20 cellular contexts compared by ENCODE assay signal in the genomic region with DNA sequence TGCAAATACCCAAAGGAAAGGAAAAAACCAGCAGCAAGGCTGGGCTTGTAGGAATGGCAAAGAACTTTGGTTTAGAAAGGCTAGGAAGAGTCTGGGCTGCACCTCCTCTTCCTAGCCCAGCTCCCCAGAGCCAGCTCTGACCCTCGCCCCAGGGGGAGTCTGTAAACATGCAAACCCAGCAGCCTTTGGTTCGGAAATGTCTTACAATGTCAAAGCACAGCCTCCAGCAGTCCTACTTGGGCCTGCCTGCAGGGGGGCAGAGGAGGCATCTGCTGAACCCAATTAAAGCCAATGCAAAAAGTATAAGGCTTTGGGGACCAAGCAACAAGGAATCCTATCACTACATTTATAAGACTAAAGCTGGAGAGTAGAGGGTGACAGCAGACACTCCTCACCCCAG. TPM values are rescaled to one million over a fixed set of nuclear protein-coding genes. Genes with fewer than 3 reads are reported as not detected.
DNase-seq lines count a peak whose midpoint lies in the region; ATAC-seq and TF ChIP-seq lines count a peak whose summit lies in the region.
"Had no signal": no experiment of that assay in that cellular context is flagged by ENCODE, and none has a peak within 500 bp of the region (broad histone marks: within the 10 kb centered on the region; RNA-seq: fewer than 3 reads in every experiment).

No MANE protein-coding gene starts in this region.

- H3F3A ChIP-seq in neural progenitor cell (ENCODE audit: low read depth): peaks cover 22% of the 10 kb centered on the region

- intact Hi-C loops in natural killer cell (cut with micrococcal nuclease): no loop called here

- H3K27ac ChIP-seq in neural progenitor cell: no peak overlapping the region
- H3K27ac ChIP-seq: esophagus squamous epithelium, hepatocyte, vagina had no signal

- no peak overlapping the region for H3K4me2 ChIP-seq in neural progenitor cell
- H3K4me2 ChIP-seq: hepatocyte had no signal

- H3K9me3 Mint-ChIP-seq in natural killer cell: no peaks in the 10 kb centered on the region
- H3K9me3 Mint-ChIP-seq in natural killer cell treated with Interleukin-12 subunit alpha and Interleukin-12 subunit beta and Interleukin-15 and Interleukin-18, amount 100 ng/mL, for 72 hours: no peaks in the 10 kb centered on the region
- H3K9me3 Mint-ChIP-seq in IgD-negative memory B cell: no peaks in the 10 kb centered on the region
- no peaks in the 10 kb centered on the region for H3K9me3 Mint-ChIP-seq in activated naive CD8-positive, alpha-beta T cell treated with anti-CD3 and anti-CD28 coated beads, Interleukin-2, amount 10 ng/mL, durations not matched to agents 7 days and 5 days
- no peaks in the 10 kb centered on the region for H3K9me3 Mint-ChIP-seq in stimulated activated memory B cell treated with anti-CD40 and anti-IgM and Interleukin-4, amounts not matched to agents 10 μg/mL and 1 μg/mL and 100 μg/mL, for 72 hours
- H3K9me3 Mint-ChIP-seq in neural progenitor cell: no peaks in the 10 kb centered on the region

- no peak for ATAC-seq in natural killer cell
- no peak for ATAC-seq in natural killer cell treated with Interleukin-12 subunit alpha and Interleukin-12 subunit beta and Interleukin-15 and Interleukin-18, amount 100 ng/mL, for 72 hours
- no peak for ATAC-seq in activated naive CD8-positive, alpha-beta T cell treated with anti-CD3 and anti-CD28 coated beads, Interleukin-2, amount 10 ng/mL, durations not matched to agents 7 days and 5 days (ENCODE audit: low read depth)
- no peak for ATAC-seq in stimulated activated memory B cell treated with anti-CD40 and anti-IgM and Interleukin-4, amounts not matched to agents 10 μg/mL and 1 μg/mL and 100 μg/mL, for 72 hours
- ATAC-seq: left cardiac atrium had no signal

- H3K36me3 Mint-ChIP-seq in natural killer cell: peaks cover 7% of the 10 kb centered on the region
- peaks cover 22% of the 10 kb centered on the region for H3K36me3 Mint-ChIP-seq in natural killer cell treated with Interleukin-12 subunit alpha and Interleukin-12 subunit beta and Interleukin-15 and Interleukin-18, amount 100 ng/mL, for 72 hours
- H3K36me3 Mint-ChIP-seq in IgD-negative memory B cell: peaks cover 1% of the 10 kb centered on the region
- peaks cover 45% of the 10 kb centered on the region for H3K36me3 Mint-ChIP-seq in activated naive CD8-positive, alpha-beta T cell treated with anti-CD3 and anti-CD28 coated beads, Interleukin-2, amount 10 ng/mL, durations not matched to agents 7 days and 5 days
- H3K36me3 Mint-ChIP-seq in stimulated activated memory B cell treated with anti-CD40 and anti-IgM and Interleukin-4, amounts not matched to agents 10 μg/mL and 1 μg/mL and 100 μg/mL, for 72 hours: peaks cover 64% of the 10 kb centered on the region
- H3K36me3 Mint-ChIP-seq in neural progenitor cell: peaks cover 33% of the 10 kb centered on the region

- peaks cover 7% of the 10 kb centered on the region for H4K20me1 ChIP-seq in neural progenitor cell (ENCODE audit: low read depth)

- POLR2A ChIA-PET in activated naive CD8-positive, alpha-beta T cell treated with anti-CD3 and anti-CD28 coated beads, Interleukin-2, amount 10 ng/mL, durations not matched to agents 7 days and 5 days (lab: Charles Lee): interaction anchor here (5.2 to 7.4 kb wide), 2 partner anchors 8 to 136 kb away, joined by 24 to 83 read pairs; a partner anchor contains a TSS

- H3K27me3 Mint-ChIP-seq in natural killer cell (ENCODE audit: low read depth in 2 of 2) (no peaks in the 10 kb centered on the region), IgD-negative memory B cell (no peaks in the 10 kb centered on the region), neural progenitor cell (ENCODE audit: insufficient read depth, low read depth) (peaks cover 7% of the 10 kb centered on the region)
- H3K27me3 Mint-ChIP-seq in natural killer cell treated with Interleukin-12 subunit alpha and Interleukin-12 subunit beta and Interleukin-15 and Interleukin-18, amount 100 ng/mL, for 72 hours: no peaks in the 10 kb centered on the region
- H3K27me3 Mint-ChIP-seq in activated naive CD8-positive, alpha-beta T cell treated with anti-CD3 and anti-CD28 coated beads, Interleukin-2, amount 10 ng/mL, durations not matched to agents 7 days and 5 days: no peaks in the 10 kb centered on the region
- H3K27me3 Mint-ChIP-seq in stimulated activated memory B cell treated with anti-CD40 and anti-IgM and Interleukin-4, amounts not matched to agents 10 μg/mL and 1 μg/mL and 100 μg/mL, for 72 hours: no peaks in the 10 kb centered on the region

- DNase-seq in natural killer cell (no peak), superior temporal gyrus (ENCODE audit: extremely low spot score) (no peak), neural progenitor cell (ENCODE audit: low spot score) (no peak), NCI-H82 treated with DMSO at 0.1 percent for 48 hours (lab: John Stamatoyannopoulos, UW; ENCODE audit: unreplicated experiment) (no peak)
- DNase-seq in natural killer cell treated with Interleukin-12 subunit alpha and Interleukin-12 subunit beta and Interleukin-15 and Interleukin-18, amount 100 ng/mL, for 72 hours (ENCODE audit: low spot score): no peak
- DNase-seq in activated naive CD8-positive, alpha-beta T cell treated with anti-CD3 and anti-CD28 coated beads, Interleukin-2, amount 10 ng/mL, durations not matched to agents 7 days and 5 days: no peak
- DNase-seq: activated CD8-positive, alpha-beta memory T cell treated with anti-CD3 and anti-CD28 coated beads, Interleukin-2, amount 50 U/mL, for 4 hours; aorta; cortex of kidney; esophagus squamous epithelium; KG1; left cardiac atrium; NCI-H146; SHP77 had no signal

- peak overlapping the region; percentile 15 to 46 for H3K27ac Mint-ChIP-seq in natural killer cell
- H3K27ac Mint-ChIP-seq in natural killer cell treated with Interleukin-12 subunit alpha and Interleukin-12 subunit beta and Interleukin-15 and Interleukin-18, amount 100 ng/mL, for 72 hours: no peak overlapping the region
- H3K27ac Mint-ChIP-seq in IgD-negative memory B cell: peak overlapping the region in 2 of 3 donors; percentile 84
- peak overlapping the region; percentile 71 for H3K27ac Mint-ChIP-seq in activated naive CD8-positive, alpha-beta T cell treated with anti-CD3 and anti-CD28 coated beads, Interleukin-2, amount 10 ng/mL, durations not matched to agents 7 days and 5 days
- H3K27ac Mint-ChIP-seq in stimulated activated memory B cell treated with anti-CD40 and anti-IgM and Interleukin-4, amounts not matched to agents 10 μg/mL and 1 μg/mL and 100 μg/mL, for 72 hours: peak overlapping the region; percentile 9
- no peak overlapping the region for H3K27ac Mint-ChIP-seq in neural progenitor cell

- H3K79me2 ChIP-seq in neural progenitor cell (ENCODE audit: low read depth): peaks cover 24% of the 10 kb centered on the region

- H3K4me3 Mint-ChIP-seq in natural killer cell (no peak overlapping the region), IgD-negative memory B cell (peak overlapping the region in 1 of 4 donors; percentile 79), neural progenitor cell (no peak overlapping the region)
- H3K4me3 Mint-ChIP-seq in natural killer cell treated with Interleukin-12 subunit alpha and Interleukin-12 subunit beta and Interleukin-15 and Interleukin-18, amount 100 ng/mL, for 72 hours: no peak overlapping the region
- H3K4me3 Mint-ChIP-seq in activated naive CD8-positive, alpha-beta T cell treated with anti-CD3 and anti-CD28 coated beads, Interleukin-2, amount 10 ng/mL, durations not matched to agents 7 days and 5 days: no peak overlapping the region
- no peak overlapping the region for H3K4me3 Mint-ChIP-seq in stimulated activated memory B cell treated with anti-CD40 and anti-IgM and Interleukin-4, amounts not matched to agents 10 μg/mL and 1 μg/mL and 100 μg/mL, for 72 hours

- no peaks in the 10 kb centered on the region for H3K9me3 ChIP-seq in neural progenitor cell (ENCODE audit: low read depth)
- H3K9me3 ChIP-seq: esophagus squamous epithelium, HAP-1, vagina had no signal

- H3K36me3 ChIP-seq in neural progenitor cell: peaks cover 5% of the 10 kb centered on the region

- H3K4me1 ChIP-seq in neural progenitor cell: peaks cover 6% of the 10 kb centered on the region
- H3K4me1 ChIP-seq: HAP-1 had no signal

- H3K4me3 ChIP-seq in neural progenitor cell: no peak overlapping the region
- H3K4me3 ChIP-seq: esophagus squamous epithelium, HAP-1, hepatocyte, vagina had no signal

- no peak overlapping the region for H2AFZ ChIP-seq in neural progenitor cell (replicated peaks)
- H2AFZ ChIP-seq: hepatocyte had no signal

- H3K27me3 ChIP-seq in neural progenitor cell: no peaks in the 10 kb centered on the region
- H3K27me3 ChIP-seq: esophagus squamous epithelium, hepatocyte, vagina had no signal

- H3K4me1 Mint-ChIP-seq in natural killer cell: peaks cover 20 to 41% of the 10 kb centered on the region in 2 donors
- peaks cover 29 to 48% of the 10 kb centered on the region in 2 donors for H3K4me1 Mint-ChIP-seq in natural killer cell treated with Interleukin-12 subunit alpha and Interleukin-12 subunit beta and Interleukin-15 and Interleukin-18, amount 100 ng/mL, for 72 hours (ENCODE audit: low read depth in 2 of 2)
- H3K4me1 Mint-ChIP-seq in IgD-negative memory B cell: peaks cover 21 to 31% (median 24%) of the 10 kb centered on the region in 3 donors
- H3K4me1 Mint-ChIP-seq in activated naive CD8-positive, alpha-beta T cell treated with anti-CD3 and anti-CD28 coated beads, Interleukin-2, amount 10 ng/mL, durations not matched to agents 7 days and 5 days: peaks cover 46% of the 10 kb centered on the region
- peaks cover 63% of the 10 kb centered on the region for H3K4me1 Mint-ChIP-seq in stimulated activated memory B cell treated with anti-CD40 and anti-IgM and Interleukin-4, amounts not matched to agents 10 μg/mL and 1 μg/mL and 100 μg/mL, for 72 hours
- H3K4me1 Mint-ChIP-seq in neural progenitor cell: peaks cover 15% of the 10 kb centered on the region

- no peak overlapping the region for H3K9ac ChIP-seq in neural progenitor cell

- no peak for TF ChIP-seq CTCF in natural killer cell (IDR thresholded peaks at IDR 0.05)
- TF ChIP-seq CTCF in neural progenitor cell (IDR thresholded peaks at IDR 0.05): no peak

RNA-seq across cellular contexts. Expression of a gene that starts 5.0 kb away (rescaled TPM):
- total RNA-seq in natural killer cell (10 to 100 TPM; 35.2 to 53.5 (median 51.6) TPM), neural progenitor cell (ENCODE audit: low replicate concordance) (21.8 and 44.3 TPM in 2 replicates)
- total RNA-seq in natural killer cell treated with Interleukin-12 subunit alpha and Interleukin-12 subunit beta and Interleukin-15 and Interleukin-18, amount 100 ng/mL, for 72 hours: 100 to 1,000 TPM in 1 of 2 donors, 10 to 100 TPM in 1; 74.2 to 116 TPM
- polyA plus RNA-seq in IgD-negative memory B cell: 28.7 TPM
- 10 to 100 TPM; 56.7 to 58.6 TPM for total RNA-seq in activated naive CD8-positive, alpha-beta T cell treated with anti-CD3 and anti-CD28 coated beads, Interleukin-2, amount 10 ng/mL, durations not matched to agents 7 days and 5 days

RNA-seq across cellular contexts. Expression of a gene that starts 5.2 kb away (rescaled TPM):
- total RNA-seq in natural killer cell (100 to 1,000 TPM in 2 of 3 donors, 10 to 100 TPM in 1; 91.3 to 114 (median 100) TPM), neural progenitor cell (ENCODE audit: low replicate concordance) (49.6 and 69.7 TPM in 2 replicates)
- total RNA-seq in natural killer cell treated with Interleukin-12 subunit alpha and Interleukin-12 subunit beta and Interleukin-15 and Interleukin-18, amount 100 ng/mL, for 72 hours: 100 to 1,000 TPM; 163 to 202 TPM
- polyA plus RNA-seq in IgD-negative memory B cell: 139 TPM
- total RNA-seq in activated naive CD8-positive, alpha-beta T cell treated with anti-CD3 and anti-CD28 coated beads, Interleukin-2, amount 10 ng/mL, durations not matched to agents 7 days and 5 days: 100 to 1,000 TPM; 132 to 135 TPM

RNA-seq across cellular contexts. Expression of a gene that starts 10.0 kb away (rescaled TPM):
- 100 to 1,000 TPM; 131 to 162 (median 139) TPM for total RNA-seq in natural killer cell
- total RNA-seq in natural killer cell treated with Interleukin-12 subunit alpha and Interleukin-12 subunit beta and Interleukin-15 and Interleukin-18, amount 100 ng/mL, for 72 hours: 100 to 1,000 TPM; 102 to 136 TPM
- 96.1 TPM for polyA plus RNA-seq in IgD-negative memory B cell
- total RNA-seq in activated naive CD8-positive, alpha-beta T cell treated with anti-CD3 and anti-CD28 coated beads, Interleukin-2, amount 10 ng/mL, durations not matched to agents 7 days and 5 days: 100 to 1,000 TPM; 129 to 138 TPM
- total RNA-seq in neural progenitor cell (ENCODE audit: low replicate concordance): 80.7 and 100 TPM in 2 replicates

RNA-seq across cellular contexts. Expression of a gene that starts 41.0 kb away (rescaled TPM):
- not detected for total RNA-seq in natural killer cell
- total RNA-seq in natural killer cell treated with Interleukin-12 subunit alpha and Interleukin-12 subunit beta and Interleukin-15 and Interleukin-18, amount 100 ng/mL, for 72 hours: not detected
- polyA plus RNA-seq in IgD-negative memory B cell: not detected
- total RNA-seq in activated naive CD8-positive, alpha-beta T cell treated with anti-CD3 and anti-CD28 coated beads, Interleukin-2, amount 10 ng/mL, durations not matched to agents 7 days and 5 days: not detected
- total RNA-seq in neural progenitor cell (ENCODE audit: low replicate concordance): not detected in 2 replicates
- total RNA-seq: aorta, esophagus squamous epithelium, left cardiac atrium, myocyte, vagina had no signal
- polyA plus RNA-seq: aorta, hepatocyte had no signal

RNA-seq across cellular contexts. Expression of a gene that starts 49.3 kb away (rescaled TPM):
- total RNA-seq in natural killer cell (not detected), neural progenitor cell (ENCODE audit: low replicate concordance) (not detected in 2 replicates)
- not detected for total RNA-seq in natural killer cell treated with Interleukin-12 subunit alpha and Interleukin-12 subunit beta and Interleukin-15 and Interleukin-18, amount 100 ng/mL, for 72 hours
- polyA plus RNA-seq in IgD-negative memory B cell: not detected
- not detected for total RNA-seq in activated naive CD8-positive, alpha-beta T cell treated with anti-CD3 and anti-CD28 coated beads, Interleukin-2, amount 10 ng/mL, durations not matched to agents 7 days and 5 days
- total RNA-seq: aorta, esophagus squamous epithelium, hepatocyte, left cardiac atrium, myocyte, vagina had no signal
- polyA plus RNA-seq: aorta, hepatocyte had no signal

Comparison
In these comparisons a context has a peak if more than half of its experiments do, and no peak if none do; other contexts are left out.
1. H3K27ac Mint-ChIP-seq: peak in natural killer cell (2 of 2), IgD-negative memory B cell (2 of 3), activated naive CD8-positive, alpha-beta T cell treated with anti-CD3 and anti-CD28 coated beads, Interleukin-2, amount 10 ng/mL, durations not matched to agents 7 days and 5 days (single experiment) and stimulated activated memory B cell treated with anti-CD40 and anti-IgM and Interleukin-4, amounts not matched to agents 10 μg/mL and 1 μg/mL and 100 μg/mL, for 72 hours (single experiment); none in natural killer cell treated with Interleukin-12 subunit alpha and Interleukin-12 subunit beta and Interleukin-15 and Interleukin-18, amount 100 ng/mL, for 72 hours (0 of 2) and neural progenitor cell (single experiment).